17 cellular contexts compared by ENCODE assay signal in genomic region chr3:25143356-25143704, GRCh38.
DNase-seq lines count a peak whose midpoint lies in the region; ATAC-seq and TF ChIP-seq lines count a peak whose summit lies in the region.
"Had no signal": no experiment of that assay in that cellular context is flagged by ENCODE, and none has a peak within 500 bp of the region (broad histone marks: within the 10 kb centered on the region; RNA-seq: fewer than 3 reads in every experiment).

No MANE protein-coding gene starts in this region.

- H3K14ac ChIP-seq in trophoblast cell (ENCODE audit: low read length): peak overlapping the region; percentile 79

- no peak overlapping the region for H2AFZ ChIP-seq in mammary epithelial cell (ENCODE audit: low read depth, low read length)
- peak overlapping the region; percentile 52 for H2AFZ ChIP-seq in trophoblast cell (ENCODE audit: insufficient read depth, low read length, poor library complexity)
- H2AFZ ChIP-seq: GM23248 had no signal

- H3K4me1 ChIP-seq in mammary epithelial cell (ENCODE audit: insufficient read depth, low read length) (no peaks in the 10 kb centered on the region), endodermal cell (ENCODE audit: control insufficient read depth, insufficient read depth, low read length) (no peaks in the 10 kb centered on the region), trophoblast cell (ENCODE audit: control insufficient read depth in 1 of 2, insufficient read depth in 2 of 2, low read length in 2 of 2) (peaks cover 14 to 16% of the 10 kb centered on the region in 2 experiments), transverse colon (no peaks in the 10 kb centered on the region)
- H3K4me1 ChIP-seq: BLaER1, HAP-1 had no signal

- H3K27ac Mint-ChIP-seq in MCF 10A (ENCODE audit: low read depth, unreplicated experiment) (no peak overlapping the region), endodermal cell (peak overlapping the region; percentile 39)

- no peak overlapping the region for H4K12ac ChIP-seq in trophoblast cell (ENCODE audit: low read depth, low read length)

- no peak for TF ChIP-seq EP300 in transverse colon (IDR thresholded peaks at IDR 0.05; ENCODE audit: low read depth)

- H3K4ac ChIP-seq in trophoblast cell (ENCODE audit: low read depth, low read length): peak overlapping the region; percentile 53

- no peaks in the 10 kb centered on the region for H3K36me3 ChIP-seq in mammary epithelial cell (ENCODE audit: insufficient read depth, low read length)
- H3K36me3 ChIP-seq in endodermal cell (ENCODE audit: control insufficient read depth, insufficient read depth, low read length): no peaks in the 10 kb centered on the region
- no peaks in the 10 kb centered on the region for H3K36me3 ChIP-seq in trophoblast cell (ENCODE audit: control insufficient read depth in 1 of 2, insufficient read depth in 2 of 2, low read length in 2 of 2)
- H3K36me3 ChIP-seq in transverse colon: no peaks in the 10 kb centered on the region
- H3K36me3 ChIP-seq: BLaER1, HAP-1 had no signal

- intact Hi-C loops in mammary epithelial cell (cut with micrococcal nuclease) (no loop called here), MCF 10A (cut with micrococcal nuclease) (no loop called here), transverse colon (cut with DNase I; ENCODE audit: low total_unique reads) (no loop called here)

- no TSS peak for BruUV-seq in mammary epithelial cell (replicated peaks; lab: Mats Ljungman, UMichigan)
- no TSS peak for BruUV-seq in MCF 10A (replicated peaks; lab: Mats Ljungman, UMichigan)

- H3K4me2 ChIP-seq in mammary epithelial cell (ENCODE audit: insufficient read depth, low read depth, low read length): no peak overlapping the region
- no peak overlapping the region for H3K4me2 ChIP-seq in trophoblast cell (ENCODE audit: low read length)
- H3K4me2 ChIP-seq: BLaER1 had no signal

- no peak for TF ChIP-seq CTCF in mammary epithelial cell (conservative IDR thresholded peaks at IDR 0.05 in 1 of 2, IDR thresholded peaks at IDR 0.05 in 1 of 2; ENCODE audit: extremely low read depth in 1 of 2, insufficient read depth in 1 of 2, low read depth in 1 of 2, low read length in 2 of 2)
- no peak for TF ChIP-seq CTCF in MCF 10A (IDR thresholded peaks at IDR 0.05; ENCODE audit: unreplicated experiment)
- TF ChIP-seq CTCF in endodermal cell (conservative IDR thresholded peaks at IDR 0.05): no peak
- no peak for TF ChIP-seq CTCF in transverse colon (IDR thresholded peaks at IDR 0.05)

- H4K8ac ChIP-seq in trophoblast cell (ENCODE audit: low read depth, low read length): peak overlapping the region; percentile 68

- no peaks in the 10 kb centered on the region for H3K4me1 Mint-ChIP-seq in MCF 10A (ENCODE audit: insufficient read depth, unreplicated experiment)
- H3K4me1 Mint-ChIP-seq in endodermal cell: no peaks in the 10 kb centered on the region
- H3K4me1 Mint-ChIP-seq: CD8-positive, alpha-beta memory T cell had no signal

- no peak overlapping the region for H3K23ac ChIP-seq in trophoblast cell (ENCODE audit: low read length)

- no peak overlapping the region for H3K9ac ChIP-seq in mammary epithelial cell (ENCODE audit: insufficient read depth, low read length)
- H3K9ac ChIP-seq in endodermal cell (ENCODE audit: extremely low read depth, low read length, poor library complexity, severe bottlenecking): no peak overlapping the region
- H3K9ac ChIP-seq in trophoblast cell (ENCODE audit: low read length): no peak overlapping the region
- H3K9ac ChIP-seq: BLaER1, GM23248 had no signal

- no peaks in the 10 kb centered on the region for H3K27me3 Mint-ChIP-seq in MCF 10A (ENCODE audit: insufficient read depth, unreplicated experiment)
- H3K27me3 Mint-ChIP-seq in endodermal cell (ENCODE audit: insufficient read depth): no peaks in the 10 kb centered on the region
- H3K27me3 Mint-ChIP-seq: CD8-positive, alpha-beta memory T cell had no signal

- H3K79me2 ChIP-seq in mammary epithelial cell (ENCODE audit: insufficient read depth, low read length) (no peaks in the 10 kb centered on the region), trophoblast cell (ENCODE audit: control insufficient read depth, insufficient read depth, low read length, poor library complexity) (no peaks in the 10 kb centered on the region)

- in situ Hi-C loops in mammary epithelial cell (cut with MboI; ENCODE audit: low sequenced_read_pairs in 2 of 2) (no loop called here), transverse colon (cut with MboI; ENCODE audit: low pct_ligation_motif_present in 1 of 4, low pct_unique_long_range_greater_than_20kb in 1 of 4, low sequenced_read_pairs in 3 of 4) (no loop called here)

- 8% methylated on average over 1 of the region's 2 CpGs for WGBS in mammary epithelial cell (ENCODE audit: low coverage, missing lambda C conversion rate)
- WGBS in endodermal cell (ENCODE audit: insufficient coverage in 1 of 2, insufficient read length in 1 of 2), 2 experiments: 72 to 100% methylated on average over 1 to 2 of the region's 2 CpGs
- whole genome bisulfite sequencing in trophoblast cell (ENCODE audit: extremely low coverage, insufficient coverage, insufficient read length): no CpG with 5 or more reads among the region's 2 CpGs
- WGBS in transverse colon (ENCODE audit: low coverage in 1 of 2), 2 donors: 72% methylated on average over 2 of the region's 2 CpGs; no CpG with 5 or more reads in 1 of the 2 donors

- POLR2A ChIA-PET in MCF 10A (lab: Yijun Ruan, JAX): interaction anchor here (1.2 kb wide), 1 partner anchor 9 kb away, joined by 5 read pairs; no protein-coding TSS in a partner anchor

- peak overlapping the region; percentile 97 for H2BK120ac ChIP-seq in trophoblast cell (ENCODE audit: insufficient read depth, low read length, poor library complexity)

- H3K9me3 Mint-ChIP-seq in MCF 10A (ENCODE audit: unreplicated experiment): no peaks in the 10 kb centered on the region
- H3K9me3 Mint-ChIP-seq in endodermal cell: peaks cover 3% of the 10 kb centered on the region

- peak; percentile 11 for DNase-seq in mammary epithelial cell
- no peak for DNase-seq in MCF 10A (ENCODE audit: unreplicated experiment)
- peak; percentile 72 for DNase-seq in endodermal cell
- DNase-seq in iPS-NIHi7 (ENCODE audit: extremely low spot score): peak; percentile 24
- no peak for DNase-seq in trophoblast cell
- DNase-seq in transverse colon: no peak
- DNase-seq: AML-193; Caco-2; CD8-positive, alpha-beta memory T cell; DMS53; GM23248; IMR-90 had no signal

- H2BK12ac ChIP-seq in trophoblast cell (ENCODE audit: low read length): peak overlapping the region; percentile 98

- TF ChIP-seq POLR2A in transverse colon (IDR thresholded peaks at IDR 0.05): no peak

- H3K9me3 ChIP-seq in mammary epithelial cell (replicated peaks; ENCODE audit: insufficient read depth, low read length) (no peaks in the 10 kb centered on the region), endodermal cell (ENCODE audit: control insufficient read depth, low read length) (peaks cover 14% of the 10 kb centered on the region), trophoblast cell (ENCODE audit: insufficient read depth, low read depth, low read length) (no peaks in the 10 kb centered on the region), transverse colon (no peaks in the 10 kb centered on the region)
- H3K9me3 ChIP-seq: BLaER1, Caco-2, HAP-1 had no signal

- no peaks in the 10 kb centered on the region for H3K36me3 Mint-ChIP-seq in MCF 10A (ENCODE audit: insufficient read depth, unreplicated experiment)
- H3K36me3 Mint-ChIP-seq in endodermal cell (ENCODE audit: low read depth): no peaks in the 10 kb centered on the region
- H3K36me3 Mint-ChIP-seq: CD8-positive, alpha-beta memory T cell had no signal

- CTCF ChIA-PET in mammary epithelial cell (lab: Charles Lee; ENCODE audit: low non-redundant PET): no interaction called here
- CTCF ChIA-PET in MCF 10A (lab: Yijun Ruan, JAX): interaction anchor here (0.8 kb wide), 1 partner anchor 109 kb away, joined by 3 read pairs; no protein-coding TSS in a partner anchor

- H3K27ac ChIP-seq in mammary epithelial cell (ENCODE audit: insufficient read depth, low read depth, low read length) (no peak overlapping the region), endodermal cell (ENCODE audit: low read depth, low read length) (no peak overlapping the region), trophoblast cell (ENCODE audit: low read depth, low read length) (peak overlapping the region; percentile 67), transverse colon (no peak overlapping the region)
- H3K27ac ChIP-seq: 22Rv1, BLaER1, GM23248 had no signal

- H4K91ac ChIP-seq in trophoblast cell (ENCODE audit: low read depth, low read length): peak overlapping the region; percentile 86

- H3K4me3 Mint-ChIP-seq in MCF 10A (ENCODE audit: unreplicated experiment) (no peak overlapping the region), endodermal cell (no peak overlapping the region)
- H3K4me3 Mint-ChIP-seq: CD8-positive, alpha-beta memory T cell had no signal

- H2AK5ac ChIP-seq in trophoblast cell (ENCODE audit: low read length): peak overlapping the region; percentile 52

- H3K79me1 ChIP-seq in trophoblast cell (ENCODE audit: low read length): peaks cover 28% of the 10 kb centered on the region

- H3K18ac ChIP-seq in trophoblast cell (ENCODE audit: low read length): no peak overlapping the region

- H4K20me1 ChIP-seq in mammary epithelial cell (ENCODE audit: insufficient read depth, low read length): no peaks in the 10 kb centered on the region
- H4K20me1 ChIP-seq: BLaER1 had no signal

- H3K27me3 ChIP-seq in mammary epithelial cell (ENCODE audit: insufficient read depth, low read length) (no peaks in the 10 kb centered on the region), endodermal cell (ENCODE audit: control insufficient read depth, insufficient read depth, low read length, poor library complexity, severe bottlenecking) (no peaks in the 10 kb centered on the region), trophoblast cell (ENCODE audit: insufficient read depth, low read length) (no peaks in the 10 kb centered on the region), transverse colon (no peaks in the 10 kb centered on the region)
- H3K27me3 ChIP-seq: BLaER1 had no signal

- dilution Hi-C loops in mammary epithelial cell (cut with HindIII; ENCODE audit: low sequenced_read_pairs): no loop called here

- ATAC-seq in HG03565 (IDR thresholded peaks at IDR 0.05; ENCODE audit: unreplicated experiment): no peak
- no peak for ATAC-seq in GM21360 (IDR thresholded peaks at IDR 0.05; ENCODE audit: unreplicated experiment)

- peak overlapping the region; percentile 86 for H2BK5ac ChIP-seq in trophoblast cell (ENCODE audit: low read depth, low read length, poor library complexity)

- H3K4me3 ChIP-seq in mammary epithelial cell (replicated peaks in 1 of 3; ENCODE audit: insufficient read depth in 1 of 3, low read depth in 2 of 3, low read length in 3 of 3) (no peak overlapping the region), endodermal cell (ENCODE audit: low read length) (no peak overlapping the region), trophoblast cell (ENCODE audit: low read depth, low read length) (no peak overlapping the region), transverse colon (no peak overlapping the region)
- H3K4me3 ChIP-seq: BLaER1, GM23248, HAP-1 had no signal

Comparison
In these comparisons a context has a peak if more than half of its experiments do, and no peak if none do; other contexts are left out.
1. DNase-seq: peak in mammary epithelial cell (single experiment), endodermal cell (single experiment) and iPS-NIHi7 (single experiment); none in MCF 10A (single experiment), trophoblast cell (0 of 2) and transverse colon (single experiment).